Comparison of ENCODE assay signal across 21 cellular contexts in genomic region chr7:51635801-51636200, GRCh38.
"Had no signal": no experiment of that assay in that cellular context is flagged by ENCODE, and none has a peak within 500 bp of the region (broad histone marks: within the 10 kb centered on the region; RNA-seq: fewer than 3 reads in every experiment).

No MANE protein-coding gene starts in this region.

- H3K27me3 ChIP-seq: SJSA1 had no signal

- DNase-seq: MV-4-11, NCI-H1048, NCI-H1105, NCI-H1417, NCI-H146, NCI-H1694 treated with DMSO at 0.1 percent for 48 hours, NCI-H1930, NCI-H2081, NCI-H226, NCI-H446, NCI-H510A, NCI-H524 treated with DMSO at 0.1 percent for 48 hours, NCI-H69, NCI-H774, Right ventricle myocardium superior, RPMI8226, SIG-M5, SW 1271 had no signal

- FAIRE-seq: RCC 7860 had no signal

- H3K36me3 ChIP-seq: SJSA1 had no signal

- H3K4me3 ChIP-seq: SJSA1, SK-N-MC had no signal

- H3K4me1 ChIP-seq: SJSA1 had no signal

- H3K27ac ChIP-seq: SJSA1, SK-N-MC had no signal
